In the genomic region with DNA sequence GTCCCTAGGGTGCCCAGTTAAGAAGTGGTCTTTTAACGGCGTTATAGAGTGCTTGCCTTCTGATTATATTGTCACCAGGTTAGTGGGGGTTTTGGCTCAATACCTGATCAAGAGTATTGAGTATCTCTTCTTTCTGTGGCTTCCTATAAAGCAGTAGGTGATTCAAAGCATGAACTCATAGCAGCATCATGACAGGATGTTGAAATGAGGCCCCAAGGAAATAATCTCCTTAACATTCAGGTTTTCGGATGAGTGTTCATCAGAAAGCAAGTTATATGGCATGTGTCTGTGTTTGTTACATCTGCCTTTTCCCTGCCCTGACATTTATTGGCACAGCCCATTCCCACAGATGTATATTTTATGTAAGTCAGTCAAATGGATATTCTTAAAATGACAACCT, we compare ENCODE assay signal across 13 cellular contexts.
DNase-seq lines count a peak whose midpoint lies in the region; ATAC-seq and TF ChIP-seq lines count a peak whose summit lies in the region.
"Had no signal": no experiment of that assay in that cellular context is flagged by ENCODE, and none has a peak within 500 bp of the region (broad histone marks: within the 10 kb centered on the region; RNA-seq: fewer than 3 reads in every experiment).

No MANE protein-coding gene starts in this region.

- POLR2A ChIA-PET in RWPE1 (lab: Yijun Ruan, JAX; ENCODE audit: low non-redundant PET) = no interaction called here

- H3K9me3 ChIP-seq in adrenal gland (replicated peaks in 1 of 3) = no peaks in the 10 kb centered on the region

- H3K27ac ChIP-seq in adrenal gland (no peak overlapping the region), RWPE1 (no peak overlapping the region)
- H3K27ac ChIP-seq: 22Rv1, BLaER1, GM23248 had no signal

- no peak overlapping the region for H3K4me3 Mint-ChIP-seq in stimulated activated naive CD8-positive, alpha-beta T cell treated with anti-CD3 and anti-CD28 coated beads, Interleukin-15, amount 100 ng/mL, for 72 hours

- no peaks in the 10 kb centered on the region for H3K27me3 Mint-ChIP-seq in stimulated activated naive CD8-positive, alpha-beta T cell treated with anti-CD3 and anti-CD28 coated beads, Interleukin-15, amount 100 ng/mL, for 72 hours

- H3K27me3 ChIP-seq in adrenal gland = no peaks in the 10 kb centered on the region
- H3K27me3 ChIP-seq: BLaER1 had no signal

- peak; percentile 49 for ATAC-seq in stimulated activated naive CD8-positive, alpha-beta T cell treated with anti-CD3 and anti-CD28 coated beads, Interleukin-15, amount 100 ng/mL, for 72 hours
- no peak for ATAC-seq in stimulated activated naive CD8-positive, alpha-beta T cell treated with anti-CD3 and anti-CD28 coated beads, Interleukin-15, Interleukin-2, amounts not matched to agents 100 U/mL and 50 U/mL, for 24 hours
- ATAC-seq: HCT116 had no signal

- intact Hi-C loops in adrenal gland (cut with DNase I) = no loop called here

- DNase-seq in NCI-H82 (lab: John Stamatoyannopoulos, UW) (peak; percentile 43), NCI-H82 treated with DMSO at 0.1 percent for 48 hours (lab: John Stamatoyannopoulos, UW; ENCODE audit: unreplicated experiment) (no peak), epithelial cell of esophagus (ENCODE audit: low read depth) (peak; percentile 66), AML-193 (lab: John Stamatoyannopoulos, UW) (no peak), adrenal gland (no peak), RWPE1 (ENCODE audit: low spot score) (no peak)
- DNase-seq in stimulated activated naive CD8-positive, alpha-beta T cell treated with anti-CD3 and anti-CD28 coated beads, Interleukin-15, amount 100 ng/mL, for 72 hours = no peak
- DNase-seq in stimulated activated naive CD8-positive, alpha-beta T cell treated with anti-CD3 and anti-CD28 coated beads, Interleukin-15, Interleukin-2, amounts not matched to agents 100 U/mL and 50 U/mL, for 24 hours = no peak
- DNase-seq: DMS53, GM23248 had no signal

- peaks cover 8% of the 10 kb centered on the region for H3K4me1 Mint-ChIP-seq in stimulated activated naive CD8-positive, alpha-beta T cell treated with anti-CD3 and anti-CD28 coated beads, Interleukin-15, amount 100 ng/mL, for 72 hours

- H3K4me1 ChIP-seq in adrenal gland (replicated peaks in 1 of 2) = peaks cover 0 to 5% of the 10 kb centered on the region in 2 donors

- TF ChIP-seq CTCF in epithelial cell of esophagus (IDR thresholded peaks at IDR 0.05; ENCODE audit: insufficient read depth, low read depth, low read length, missing control alignments) = no peak
- TF ChIP-seq CTCF in adrenal gland (IDR thresholded peaks at IDR 0.05) = no peak
- no peak for TF ChIP-seq CTCF in RWPE1 (conservative IDR thresholded peaks at IDR 0.05; ENCODE audit: low read depth)

- H3K4me3 ChIP-seq in epithelial cell of esophagus (ENCODE audit: low read length) = no peak overlapping the region
- H3K4me3 ChIP-seq in adrenal gland = no peak overlapping the region
- H3K4me3 ChIP-seq: BLaER1, GM23248 had no signal

- CTCF ChIA-PET in RWPE1 (lab: Yijun Ruan, JAX) = no interaction called here

- H3K36me3 ChIP-seq in adrenal gland (replicated peaks in 1 of 2) = no peaks in the 10 kb centered on the region
- H3K36me3 ChIP-seq: BLaER1 had no signal

- no peak overlapping the region for H3K27ac Mint-ChIP-seq in stimulated activated naive CD8-positive, alpha-beta T cell treated with anti-CD3 and anti-CD28 coated beads, Interleukin-15, amount 100 ng/mL, for 72 hours

- no peak for TF ChIP-seq POLR2A in adrenal gland (IDR thresholded peaks at IDR 0.05)

- WGBS in adrenal gland, 4 donors = 63 to 94% (median 78%) methylated on average over 3 of the region's 3 CpGs

- H3K9me3 Mint-ChIP-seq in stimulated activated naive CD8-positive, alpha-beta T cell treated with anti-CD3 and anti-CD28 coated beads, Interleukin-15, amount 100 ng/mL, for 72 hours = peaks cover 5 to 11% of the 10 kb centered on the region in 2 donors

Comparison
In these comparisons a context has a peak if more than half of its experiments do, and no peak if none do; other contexts are left out.
1. DNase-seq: peak in NCI-H82 (single experiment) and epithelial cell of esophagus (single experiment); none in NCI-H82 treated with DMSO at 0.1 percent for 48 hours (single experiment), stimulated activated naive CD8-positive, alpha-beta T cell treated with anti-CD3 and anti-CD28 coated beads, Interleukin-15, amount 100 ng/mL, for 72 hours (0 of 2), stimulated activated naive CD8-positive, alpha-beta T cell treated with anti-CD3 and anti-CD28 coated beads, Interleukin-15, Interleukin-2, amounts not matched to agents 100 U/mL and 50 U/mL, for 24 hours (single experiment), AML-193 (0 of 2), adrenal gland (0 of 7) and RWPE1 (single experiment).